In the genomic region with DNA sequence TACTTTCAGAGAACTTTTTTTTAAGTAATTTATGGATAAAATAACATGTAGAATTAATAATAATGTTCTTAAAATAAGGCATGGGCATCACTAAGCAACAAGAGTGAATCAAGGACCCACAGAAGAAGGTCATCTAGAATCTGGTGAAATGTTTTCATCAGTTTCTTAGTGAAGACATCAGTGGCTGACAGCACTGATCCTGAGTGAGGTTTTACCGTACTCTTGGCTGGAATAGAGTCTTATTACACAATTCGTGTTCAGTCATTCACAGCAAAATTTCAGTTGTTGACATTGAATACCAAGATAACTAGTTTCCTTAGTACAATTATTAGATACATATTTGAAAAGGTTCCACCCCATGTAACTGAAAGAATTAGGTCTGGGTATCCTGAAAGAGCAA, we compare ENCODE assay signal across 15 cellular contexts.
DNase-seq lines count a peak whose midpoint lies in the region; ATAC-seq and TF ChIP-seq lines count a peak whose summit lies in the region.
"Had no signal": no experiment of that assay in that cellular context is flagged by ENCODE, and none has a peak within 500 bp of the region (broad histone marks: within the 10 kb centered on the region; RNA-seq: fewer than 3 reads in every experiment).

No MANE protein-coding gene starts in this region.

- H3K27ac ChIP-seq in CD8-positive, alpha-beta T cell (ENCODE audit: low read depth, low read length): no peak overlapping the region
- H3K27ac ChIP-seq in GM23338 (ENCODE audit: low read depth): no peak overlapping the region
- H3K27ac ChIP-seq: GM23248 had no signal

- peaks cover 34% of the 10 kb centered on the region for H3K36me3 ChIP-seq in CD8-positive, alpha-beta T cell (ENCODE audit: insufficient read depth, low read length)
- H3K36me3 ChIP-seq in GM23338 (ENCODE audit: insufficient read depth): no peaks in the 10 kb centered on the region

- DNase-seq in CD8-positive, alpha-beta T cell: no peak
- no peak for DNase-seq in GM23338 (ENCODE audit: low spot score)
- DNase-seq in amniotic epithelial cell (ENCODE audit: low read depth): peak; percentile 68
- peak; percentile 18 for DNase-seq in fibroblast of pulmonary artery (ENCODE audit: low read depth)
- DNase-seq in HuH-7.5 (ENCODE audit: low spot score): no peak
- DNase-seq: C1 segment of cervical spinal cord; Caco-2; CD4-positive, alpha-beta memory T cell; DMS153; DND-41; GM23248; H9 had no signal

- peaks cover 86% of the 10 kb centered on the region for H3K36me3 Mint-ChIP-seq in CD8-positive, alpha-beta T cell
- no peaks in the 10 kb centered on the region for H3K36me3 Mint-ChIP-seq in GM23338 (ENCODE audit: low read depth)

- CTCF ChIA-PET in CD8-positive, alpha-beta T cell (lab: Charles Lee): no interaction called here

- 0 out of 2 replicates have a peak overlapping the region, but pooled peaks have one; percentile 19 for H2AFZ ChIP-seq in GM23338
- H2AFZ ChIP-seq: GM23248 had no signal

- ATAC-seq in CD8-positive, alpha-beta T cell: no peak
- ATAC-seq in GM23338 (no peak), HG03432 (IDR thresholded peaks at IDR 0.05; ENCODE audit: unreplicated experiment) (no peak), GM21381 (IDR thresholded peaks at IDR 0.05; ENCODE audit: unreplicated experiment) (no peak)
- ATAC-seq: HCT116 had no signal

- H3K4me1 Mint-ChIP-seq in CD8-positive, alpha-beta T cell (ENCODE audit: low read depth): peaks cover 56% of the 10 kb centered on the region
- no peaks in the 10 kb centered on the region; the same call in 2 of the 3 replicates for H3K4me1 Mint-ChIP-seq in GM23338
- H3K4me1 Mint-ChIP-seq: H9 had no signal

- no peak overlapping the region for H3K4me3 ChIP-seq in CD8-positive, alpha-beta T cell (ENCODE audit: low read depth, low read length)
- H3K4me3 ChIP-seq in GM23338 (no peak overlapping the region), fibroblast of pulmonary artery (replicated peaks; ENCODE audit: low read depth, low read length) (no peak overlapping the region)
- H3K4me3 ChIP-seq: GM23248 had no signal

- no peaks in the 10 kb centered on the region for H3K79me2 ChIP-seq in GM23338 (replicated peaks; ENCODE audit: insufficient read depth)

- H3K9me3 Mint-ChIP-seq in CD8-positive, alpha-beta T cell: no peaks in the 10 kb centered on the region
- no peaks in the 10 kb centered on the region for H3K9me3 Mint-ChIP-seq in GM23338
- H3K9me3 Mint-ChIP-seq: CD4-positive, alpha-beta memory T cell; H9 had no signal

- H3F3A ChIP-seq in GM23338 (replicated peaks; ENCODE audit: low read depth): no peaks in the 10 kb centered on the region

- no peak overlapping the region for H3K4me2 ChIP-seq in GM23338

- H3K4me1 ChIP-seq in CD8-positive, alpha-beta T cell (ENCODE audit: insufficient read depth, low read length): no peaks in the 10 kb centered on the region
- no peaks in the 10 kb centered on the region for H3K4me1 ChIP-seq in GM23338 (ENCODE audit: insufficient read depth)
- H3K4me1 ChIP-seq: Caco-2 had no signal

- TF ChIP-seq CTCF in CD8-positive, alpha-beta T cell (IDR thresholded peaks at IDR 0.05): no peak
- no peak for TF ChIP-seq CTCF in GM23338 (conservative IDR thresholded peaks at IDR 0.05; ENCODE audit: low read depth in 2 of 2)
- TF ChIP-seq CTCF in fibroblast of pulmonary artery (IDR thresholded peaks at IDR 0.05; ENCODE audit: low read length, missing control alignments): no peak

- no peaks in the 10 kb centered on the region for H3K9me3 ChIP-seq in CD8-positive, alpha-beta T cell (ENCODE audit: low read length)
- H3K9me3 ChIP-seq: Caco-2 had no signal

- POLR2A ChIA-PET in CD8-positive, alpha-beta T cell (lab: Charles Lee): no interaction called here

- no peaks in the 10 kb centered on the region; the same call in 1 of the 2 replicates for H3K9me2 ChIP-seq in GM23338 (ENCODE audit: insufficient read depth)

- peak overlapping the region; percentile 74 for H3K27ac Mint-ChIP-seq in CD8-positive, alpha-beta T cell
- no peak overlapping the region for H3K27ac Mint-ChIP-seq in GM23338
- H3K27ac Mint-ChIP-seq: CD4-positive, alpha-beta memory T cell; H9 had no signal

- no peaks in the 10 kb centered on the region for H3K27me3 ChIP-seq in CD8-positive, alpha-beta T cell (ENCODE audit: insufficient read depth, low read length)
- no peaks in the 10 kb centered on the region for H3K27me3 ChIP-seq in GM23338 (ENCODE audit: insufficient read depth)

- intact Hi-C loops in CD8-positive, alpha-beta T cell (cut with DNase I, micrococcal nuclease): no loop called here

- H3K27me3 Mint-ChIP-seq in CD8-positive, alpha-beta T cell (ENCODE audit: low read depth): no peaks in the 10 kb centered on the region
- no peaks in the 10 kb centered on the region for H3K27me3 Mint-ChIP-seq in GM23338 (ENCODE audit: insufficient read depth, low read depth, poor library complexity)
- H3K27me3 Mint-ChIP-seq: CD4-positive, alpha-beta memory T cell had no signal

- no peak overlapping the region for H3K4me3 Mint-ChIP-seq in CD8-positive, alpha-beta T cell
- no peak overlapping the region for H3K4me3 Mint-ChIP-seq in GM23338
- H3K4me3 Mint-ChIP-seq: CD4-positive, alpha-beta memory T cell; H9 had no signal

- H4K20me1 ChIP-seq in GM23338 (replicated peaks; ENCODE audit: insufficient read depth): no peaks in the 10 kb centered on the region

TF ChIP-seq in GM23338, 12 proteins besides CTCF, POLR2A, EP300 and RAD21 (continues in another document):
- TF ChIP-seq POLR2AphosphoS5 (IDR thresholded peaks at IDR 0.05; ENCODE audit: low read depth) (no peak), EZH2 (IDR thresholded peaks at IDR 0.05; ENCODE audit: low read depth, unreplicated experiment) (no peak), ZNF114 (CRISPR knock-in tag; IDR thresholded peaks at IDR 0.05) (no peak)
- TF ChIP-seq, protein P1, sequence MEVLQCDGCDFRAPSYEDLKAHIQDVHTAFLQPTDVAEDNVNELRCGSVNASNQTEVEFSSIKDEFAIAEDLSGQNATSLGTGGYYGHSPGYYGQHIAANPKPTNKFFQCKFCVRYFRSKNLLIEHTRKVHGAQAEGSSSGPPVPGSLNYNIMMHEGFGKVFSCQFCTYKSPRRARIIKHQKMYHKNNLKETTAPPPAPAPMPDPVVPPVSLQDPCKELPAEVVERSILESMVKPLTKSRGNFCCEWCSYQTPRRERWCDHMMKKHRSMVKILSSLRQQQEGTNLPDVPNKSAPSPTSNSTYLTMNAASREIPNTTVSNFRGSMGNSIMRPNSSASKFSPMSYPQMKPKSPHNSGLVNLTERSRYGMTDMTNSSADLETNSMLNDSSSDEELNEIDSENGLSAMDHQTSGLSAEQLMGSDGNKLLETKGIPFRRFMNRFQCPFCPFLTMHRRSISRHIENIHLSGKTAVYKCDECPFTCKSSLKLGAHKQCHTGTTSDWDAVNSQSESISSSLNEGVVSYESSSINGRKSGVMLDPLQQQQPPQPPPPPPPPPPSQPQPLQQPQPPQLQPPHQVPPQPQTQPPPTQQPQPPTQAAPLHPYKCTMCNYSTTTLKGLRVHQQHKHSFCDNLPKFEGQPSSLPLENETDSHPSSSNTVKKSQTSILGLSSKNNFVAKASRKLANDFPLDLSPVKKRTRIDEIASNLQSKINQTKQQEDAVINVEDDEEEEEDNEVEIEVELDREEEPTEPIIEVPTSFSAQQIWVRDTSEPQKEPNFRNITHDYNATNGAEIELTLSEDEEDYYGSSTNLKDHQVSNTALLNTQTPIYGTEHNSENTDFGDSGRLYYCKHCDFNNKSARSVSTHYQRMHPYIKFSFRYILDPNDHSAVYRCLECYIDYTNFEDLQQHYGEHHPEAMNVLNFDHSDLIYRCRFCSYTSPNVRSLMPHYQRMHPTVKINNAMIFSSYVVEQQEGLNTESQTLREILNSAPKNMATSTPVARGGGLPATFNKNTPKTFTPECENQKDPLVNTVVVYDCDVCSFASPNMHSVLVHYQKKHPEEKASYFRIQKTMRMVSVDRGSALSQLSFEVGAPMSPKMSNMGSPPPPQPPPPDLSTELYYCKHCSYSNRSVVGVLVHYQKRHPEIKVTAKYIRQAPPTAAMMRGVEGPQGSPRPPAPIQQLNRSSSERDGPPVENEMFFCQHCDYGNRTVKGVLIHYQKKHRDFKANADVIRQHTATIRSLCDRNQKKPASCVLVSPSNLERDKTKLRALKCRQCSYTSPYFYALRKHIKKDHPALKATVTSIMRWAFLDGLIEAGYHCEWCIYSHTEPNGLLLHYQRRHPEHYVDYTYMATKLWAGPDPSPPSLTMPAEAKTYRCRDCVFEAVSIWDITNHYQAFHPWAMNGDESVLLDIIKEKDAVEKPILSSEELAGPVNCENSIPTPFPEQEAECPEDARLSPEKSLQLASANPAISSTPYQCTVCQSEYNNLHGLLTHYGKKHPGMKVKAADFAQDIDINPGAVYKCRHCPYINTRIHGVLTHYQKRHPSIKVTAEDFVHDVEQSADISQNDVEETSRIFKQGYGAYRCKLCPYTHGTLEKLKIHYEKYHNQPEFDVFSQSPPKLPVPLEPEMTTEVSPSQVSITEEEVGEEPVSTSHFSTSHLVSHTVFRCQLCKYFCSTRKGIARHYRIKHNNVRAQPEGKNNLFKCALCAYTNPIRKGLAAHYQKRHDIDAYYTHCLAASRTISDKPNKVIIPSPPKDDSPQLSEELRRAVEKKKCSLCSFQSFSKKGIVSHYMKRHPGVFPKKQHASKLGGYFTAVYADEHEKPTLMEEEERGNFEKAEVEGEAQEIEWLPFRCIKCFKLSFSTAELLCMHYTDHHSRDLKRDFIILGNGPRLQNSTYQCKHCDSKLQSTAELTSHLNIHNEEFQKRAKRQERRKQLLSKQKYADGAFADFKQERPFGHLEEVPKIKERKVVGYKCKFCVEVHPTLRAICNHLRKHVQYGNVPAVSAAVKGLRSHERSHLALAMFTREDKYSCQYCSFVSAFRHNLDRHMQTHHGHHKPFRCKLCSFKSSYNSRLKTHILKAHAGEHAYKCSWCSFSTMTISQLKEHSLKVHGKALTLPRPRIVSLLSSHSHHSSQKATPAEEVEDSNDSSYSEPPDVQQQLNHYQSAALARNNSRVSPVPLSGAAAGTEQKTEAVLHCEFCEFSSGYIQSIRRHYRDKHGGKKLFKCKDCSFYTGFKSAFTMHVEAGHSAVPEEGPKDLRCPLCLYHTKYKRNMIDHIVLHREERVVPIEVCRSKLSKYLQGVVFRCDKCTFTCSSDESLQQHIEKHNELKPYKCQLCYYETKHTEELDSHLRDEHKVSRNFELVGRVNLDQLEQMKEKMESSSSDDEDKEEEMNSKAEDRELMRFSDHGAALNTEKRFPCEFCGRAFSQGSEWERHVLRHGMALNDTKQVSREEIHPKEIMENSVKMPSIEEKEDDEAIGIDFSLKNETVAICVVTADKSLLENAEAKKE (CRISPR knock-in tag; IDR thresholded peaks at IDR 0.05): no peak

Comparison
In these comparisons a context has a peak if more than half of its experiments do, and no peak if none do; other contexts are left out.
1. DNase-seq: peak in amniotic epithelial cell (single experiment) and fibroblast of pulmonary artery (single experiment); none in CD8-positive, alpha-beta T cell (0 of 7), GM23338 (single experiment) and HuH-7.5 (single experiment).